Comparison of ENCODE assay signal across 9 cellular contexts in genomic region chr2:219496781-219497494, GRCh38. TPM values are rescaled to one million over a fixed set of nuclear protein-coding genes. Genes with fewer than 3 reads are reported as not detected.
A peak's percentile ranks its signal among the peaks of the same experiment; 100 is the strongest.
DNase-seq lines count a peak whose midpoint lies in the region; ATAC-seq, FAIRE-seq and TF ChIP-seq lines count a peak whose summit lies in the region.
"Had no signal": no experiment of that assay in that cellular context is flagged by ENCODE, and none has a peak within 500 bp of the region (broad histone marks: within the 10 kb centered on the region; RNA-seq: fewer than 3 reads in every experiment).

No MANE protein-coding gene starts in this region.

- in situ Hi-C loops in HepG2 (cut with HindIII; ENCODE audit: extremely low pct_ligation_motif_present, low pct_unique_long_range_greater_than_20kb) = no loop called here

- CTCF ChIA-PET in HepG2 (lab: Yijun Ruan, JAX; ENCODE audit: low intra/inter-chr PET ratio, low total read pairs) = interaction anchor here (3.8 kb wide), 1 partner anchor 33 kb away, joined by 53 read pairs; no protein-coding TSS in a partner anchor

- TF ChIP-seq CTCF in HepG2 (CRISPR knock-in tag; IDR thresholded peaks at IDR 0.05) = no peak
- no peak for TF ChIP-seq CTCF in right lobe of liver (IDR thresholded peaks at IDR 0.05)
- TF ChIP-seq CTCF in colonic mucosa (IDR thresholded peaks at IDR 0.05) = no peak
- TF ChIP-seq CTCF in mucosa of descending colon (IDR thresholded peaks at IDR 0.05) = no peak
- TF ChIP-seq CTCF in upper lobe of right lung (IDR thresholded peaks at IDR 0.05) = no peak

- no peaks in the 10 kb centered on the region for H3K9me3 ChIP-seq in HepG2 (ENCODE audit: low read length)
- H3K9me3 ChIP-seq in right lobe of liver = no peaks in the 10 kb centered on the region
- no peaks in the 10 kb centered on the region for H3K9me3 ChIP-seq in colonic mucosa
- H3K9me3 ChIP-seq in mucosa of descending colon = no peaks in the 10 kb centered on the region
- H3K9me3 ChIP-seq in upper lobe of right lung = no peaks in the 10 kb centered on the region

- H3K4me2 ChIP-seq in HepG2 (ENCODE audit: low read depth, low read length) = peak overlapping the region; percentile 97

- H3K27me3 ChIP-seq in HepG2 (ENCODE audit: control insufficient read depth in 1 of 2, insufficient read depth in 2 of 2, low read length in 2 of 2) (peaks cover 14 to 56% of the 10 kb centered on the region in 2 experiments; a peak in 4 of 5 replicates), right lobe of liver (no peaks in the 10 kb centered on the region), colonic mucosa (peaks cover 27% of the 10 kb centered on the region), upper lobe of right lung (peaks cover 52% of the 10 kb centered on the region)

- H3K9ac ChIP-seq in HepG2 (ENCODE audit: insufficient read depth, low read depth, low read length) = no peak overlapping the region
- H3K9ac ChIP-seq in colonic mucosa (ENCODE audit: low read depth in 2 of 2, low read length in 2 of 2) = peak overlapping the region; percentile 29 to 96

- TF ChIP-seq EP300 in HepG2 (IDR thresholded peaks at IDR 0.05; ENCODE audit: low read depth in 2 of 2, low read length in 2 of 2) (no peak), HepG2 (CRISPR knock-in tag; IDR thresholded peaks at IDR 0.05; ENCODE audit: borderline replicate concordance) (no peak)

- H3K4me1 ChIP-seq in HepG2 (ENCODE audit: insufficient read depth, low read length) (peaks cover 56% of the 10 kb centered on the region), right lobe of liver (peaks cover 0 to 13% (median 3%) of the 10 kb centered on the region in 4 donors), colonic mucosa (no peaks in the 10 kb centered on the region), mucosa of descending colon (ENCODE audit: low read depth) (peaks cover 25% of the 10 kb centered on the region), upper lobe of right lung (peaks cover 21% of the 10 kb centered on the region)

- no peak for FAIRE-seq in HepG2 (lab: Jason Lieb, UNC)
- FAIRE-seq: islet of Langerhans had no signal

- intact Hi-C loops in HepG2 (cut with micrococcal nuclease; ENCODE audit: unreplicated experiment) = loop anchor here (5.0 kb wide), 2 partner anchors 100 to 110 kb away; partner anchors contain the start of genes DNPEP and STK11IP
- intact Hi-C loops in right lobe of liver (cut with DNase I) = no loop called here
- intact Hi-C loops in colonic mucosa (cut with DNase I) = loop anchor here (5.0 kb wide), 1 partner anchor 35 kb away; no protein-coding TSS in a partner anchor
- intact Hi-C loops in mucosa of descending colon (cut with DNase I, micrococcal nuclease) = no loop called here
- intact Hi-C loops in upper lobe of right lung (cut with DNase I) = no loop called here

- POLR2A ChIA-PET in HepG2 (lab: Yijun Ruan, JAX) = interaction anchor here (1.0 to 4.4 kb wide), 10 partner anchors 8 to 109 kb away, joined by 3 to 94 read pairs (median 15); partner anchors contain the start of genes ASIC4, CHPF, DNPEP and STK11IP

- no peak for TF ChIP-seq POLR2A in HepG2 (IDR thresholded peaks at IDR 0.05; ENCODE audit: insufficient read depth in 1 of 2, low read depth in 2 of 2, low read length in 2 of 2)
- TF ChIP-seq POLR2A in right lobe of liver (IDR thresholded peaks at IDR 0.05) = no peak

- H3K36me3 ChIP-seq in HepG2 (replicated peaks in 1 of 2; ENCODE audit: control insufficient read depth in 1 of 2, insufficient read depth in 2 of 2, low read length in 2 of 2) (no peaks in the 10 kb centered on the region), right lobe of liver (no peaks in the 10 kb centered on the region), colonic mucosa (no peaks in the 10 kb centered on the region), mucosa of descending colon (ENCODE audit: low read depth) (no peaks in the 10 kb centered on the region), upper lobe of right lung (no peaks in the 10 kb centered on the region)

- no peak for ATAC-seq in HepG2
- ATAC-seq in right lobe of liver = no peak
- no peak for ATAC-seq in mucosa of descending colon
- no peak for ATAC-seq in upper lobe of right lung
- ATAC-seq in HG03520 (IDR thresholded peaks at IDR 0.05; ENCODE audit: unreplicated experiment) = no peak

- H4K20me1 ChIP-seq in HepG2 (ENCODE audit: insufficient read depth, low read length) = no peaks in the 10 kb centered on the region

- 65% methylated on average over 51 of the region's 65 CpGs for WGBS in HepG2 (ENCODE audit: low lambda C conversion rate)
- 23% methylated on average over 18 of the region's 65 CpGs for WGBS in right lobe of liver (ENCODE audit: insufficient coverage, low coverage, low lambda C conversion rate, missing lambda C conversion rate)

- H3K4me3 ChIP-seq in HepG2 (replicated peaks in 1 of 3; ENCODE audit: insufficient read depth in 1 of 3, low read depth in 2 of 3, low read length in 3 of 3) (peak overlapping the region in 1 of 3 experiments; percentile 93; a peak in 2 of 6 replicates), right lobe of liver (peak overlapping the region in 1 of 3 donors; percentile 83), colonic mucosa (no peak overlapping the region), mucosa of descending colon (no peak overlapping the region), upper lobe of right lung (peak overlapping the region; percentile 90)

- H3K79me2 ChIP-seq in HepG2 (ENCODE audit: insufficient read depth, low read length) = peaks cover 12% of the 10 kb centered on the region

- no TSS peak for BruUV-seq in HepG2 (replicated peaks; lab: Mats Ljungman, UMichigan)

- DNase-seq in HepG2 (ENCODE audit: low spot score) (no peak), right lobe of liver (no peak), colonic mucosa (peak; percentile 31), mucosa of descending colon (peak in 2 of 3 donors; percentile 28 to 57), upper lobe of right lung (no peak), NCI-H2227 treated with DMSO at 0.1 percent for 48 hours (lab: John Stamatoyannopoulos, UW) (no peak), NOMO-1 treated with DMSO at 0.1 percent for 48 hours (lab: John Stamatoyannopoulos, UW; ENCODE audit: unreplicated experiment) (no peak)

- H3K27ac ChIP-seq in HepG2 (ENCODE audit: extremely low read length, insufficient read depth, low read length) = no peak overlapping the region
- no peak overlapping the region for H3K27ac ChIP-seq in right lobe of liver
- H3K27ac ChIP-seq in colonic mucosa = peak overlapping the region; percentile 98
- peak overlapping the region; percentile 89 for H3K27ac ChIP-seq in upper lobe of right lung

- no peak overlapping the region for H2AFZ ChIP-seq in HepG2 (ENCODE audit: low read length)

- no peak for TF ChIP-seq RAD21 in HepG2 (CRISPR knock-in tag; IDR thresholded peaks at IDR 0.05)

RNA-seq across cellular contexts. Expression of gene GMPPA, which starts 1.8 kb away (rescaled TPM):
- total RNA-seq in HepG2 (2016; rRNA removed; fragmentation: Illumina TruSeq; extraction: Trizol) (81.1 and 88.7 TPM in 2 replicates), right lobe of liver (10 to 100 TPM; 21.7 to 54.1 (median 40.2) TPM), colonic mucosa (10 to 100 TPM; 49.7 to 86.1 TPM), mucosa of descending colon (10 to 100 TPM; 33.6 to 52.6 (median 43.6) TPM), upper lobe of right lung (25.3 TPM)
- 41.1 and 50.9 TPM in 2 replicates for total RNA-seq in HepG2 (2016; cell fraction: cytosol; rRNA removed; fragmentation: Illumina TruSeq; extraction: Trizol; ENCODE audit: low read depth)
- total RNA-seq in HepG2 (2016; cell fraction: insoluble cytoplasmic fraction; rRNA removed; fragmentation: Illumina TruSeq; extraction: Trizol) = 81.2 and 82.9 TPM in 2 replicates
- total RNA-seq in HepG2 (2016; cell fraction: membrane; rRNA removed; fragmentation: Illumina TruSeq; extraction: Trizol) = 59.8 and 79.0 TPM in 2 replicates
- 39.6 and 46.3 TPM in 2 replicates for total RNA-seq in HepG2 (2016; cell fraction: nucleus; rRNA removed; fragmentation: Illumina TruSeq; extraction: Trizol)
- 106 and 115 TPM in 2 replicates for polyA plus RNA-seq in HepG2 (2011; rRNA removed)
- polyA plus RNA-seq in HepG2 (2011; cell fraction: cytosol; rRNA removed) = 98.1 and 128 TPM in 2 replicates
- polyA plus RNA-seq in HepG2 (2011; cell fraction: nucleus; rRNA removed) = 123 and 155 TPM in 2 replicates
- polyA plus RNA-seq in HepG2 (2012) = 44.8 and 45.3 TPM in 2 replicates
- 40.7 and 53.5 TPM in 2 replicates for polyA plus RNA-seq in HepG2 (2016; cell fraction: cytosol; fragmentation: Illumina TruSeq; extraction: Trizol; ENCODE audit: low read depth)
- 88.1 and 98.3 TPM in 2 replicates for polyA plus RNA-seq in HepG2 (2016; cell fraction: insoluble cytoplasmic fraction; fragmentation: Illumina TruSeq; extraction: Trizol; ENCODE audit: low read depth)
- polyA plus RNA-seq in HepG2 (2016; cell fraction: membrane; fragmentation: Illumina TruSeq; extraction: Trizol; ENCODE audit: low read depth) = 54.7 and 71.1 TPM in 2 replicates
- 87.2 and 90.5 TPM in 2 replicates for polyA plus RNA-seq in HepG2 (2016; cell fraction: nucleus; fragmentation: Illumina TruSeq; extraction: Trizol; ENCODE audit: insufficient read depth, low read depth)
- 98.5 and 174 TPM in 2 replicates for polyA minus RNA-seq in HepG2 (2011; rRNA and poly(A)+ RNA removed; ENCODE audit: low replicate concordance)
- 43.2 and 68.0 TPM in 2 replicates for polyA minus RNA-seq in HepG2 (2011; cell fraction: cytosol; rRNA and poly(A)+ RNA removed)
- 32.6 and 38.2 TPM in 2 replicates for polyA minus RNA-seq in HepG2 (2011; cell fraction: nucleus; rRNA and poly(A)+ RNA removed)

RNA-seq across cellular contexts. Expression of gene ASIC4, which starts 17.3 kb away (rescaled TPM):
- total RNA-seq in HepG2 (2016; rRNA removed; fragmentation: Illumina TruSeq; extraction: Trizol) (not detected in 2 replicates), right lobe of liver (not detected), colonic mucosa (under 1 TPM in 1 of 2 donors, not detected in 1; 0.12 TPM), mucosa of descending colon (under 1 TPM in 1 of 3 donors, not detected in 2; 0.09 TPM), upper lobe of right lung (0.55 TPM)
- not detected in 2 replicates for total RNA-seq in HepG2 (2016; cell fraction: cytosol; rRNA removed; fragmentation: Illumina TruSeq; extraction: Trizol; ENCODE audit: low read depth)
- not detected in 2 replicates for total RNA-seq in HepG2 (2016; cell fraction: insoluble cytoplasmic fraction; rRNA removed; fragmentation: Illumina TruSeq; extraction: Trizol)
- total RNA-seq in HepG2 (2016; cell fraction: membrane; rRNA removed; fragmentation: Illumina TruSeq; extraction: Trizol) = not detected in 2 replicates
- total RNA-seq in HepG2 (2016; cell fraction: nucleus; rRNA removed; fragmentation: Illumina TruSeq; extraction: Trizol) = not detected in 2 replicates
- polyA plus RNA-seq in HepG2 (2011; rRNA removed) = 0.03 TPM in 2 replicates
- 0.01 TPM in 1 of 2 replicates, not detected in the other for polyA plus RNA-seq in HepG2 (2011; cell fraction: cytosol; rRNA removed)
- 0.23 and 0.24 TPM in 2 replicates for polyA plus RNA-seq in HepG2 (2011; cell fraction: nucleus; rRNA removed)
- polyA plus RNA-seq in HepG2 (2012) = not detected in 2 replicates
- polyA plus RNA-seq in HepG2 (2016; cell fraction: cytosol; fragmentation: Illumina TruSeq; extraction: Trizol; ENCODE audit: low read depth) = not detected in 2 replicates
- not detected in 2 replicates for polyA plus RNA-seq in HepG2 (2016; cell fraction: insoluble cytoplasmic fraction; fragmentation: Illumina TruSeq; extraction: Trizol; ENCODE audit: low read depth)
- not detected in 2 replicates for polyA plus RNA-seq in HepG2 (2016; cell fraction: membrane; fragmentation: Illumina TruSeq; extraction: Trizol; ENCODE audit: low read depth)
- polyA plus RNA-seq in HepG2 (2016; cell fraction: nucleus; fragmentation: Illumina TruSeq; extraction: Trizol; ENCODE audit: insufficient read depth, low read depth) = 0.16 TPM in 1 of 2 replicates, not detected in the other
- 0.06 and 0.07 TPM in 2 replicates for polyA minus RNA-seq in HepG2 (2011; rRNA and poly(A)+ RNA removed; ENCODE audit: low replicate concordance)
- not detected in 2 replicates for polyA minus RNA-seq in HepG2 (2011; cell fraction: cytosol; rRNA and poly(A)+ RNA removed)
- polyA minus RNA-seq in HepG2 (2011; cell fraction: nucleus; rRNA and poly(A)+ RNA removed) = 0.12 and 0.26 TPM in 2 replicates

RNA-seq across cellular contexts. Expression of gene CHPF, which starts 46.7 kb away (rescaled TPM):
- 34.7 and 79.6 TPM in 2 replicates for total RNA-seq in HepG2 (2016; rRNA removed; fragmentation: Illumina TruSeq; extraction: Trizol)
- 21.6 and 22.1 TPM in 2 replicates for total RNA-seq in HepG2 (2016; cell fraction: cytosol; rRNA removed; fragmentation: Illumina TruSeq; extraction: Trizol; ENCODE audit: low read depth)
- 36.0 and 80.8 TPM in 2 replicates for total RNA-seq in HepG2 (2016; cell fraction: insoluble cytoplasmic fraction; rRNA removed; fragmentation: Illumina TruSeq; extraction: Trizol)
- total RNA-seq in HepG2 (2016; cell fraction: membrane; rRNA removed; fragmentation: Illumina TruSeq; extraction: Trizol) = 42.0 and 50.0 TPM in 2 replicates
- total RNA-seq in HepG2 (2016; cell fraction: nucleus; rRNA removed; fragmentation: Illumina TruSeq; extraction: Trizol) = 65.5 and 76.8 TPM in 2 replicates
- polyA plus RNA-seq in HepG2 (2011; rRNA removed) = 111 and 171 TPM in 2 replicates
- 120 and 244 TPM in 2 replicates for polyA plus RNA-seq in HepG2 (2011; cell fraction: cytosol; rRNA removed)
- 203 and 211 TPM in 2 replicates for polyA plus RNA-seq in HepG2 (2011; cell fraction: nucleus; rRNA removed)
- 115 and 161 TPM in 2 replicates for polyA plus RNA-seq in HepG2 (2012)
- polyA plus RNA-seq in HepG2 (2016; cell fraction: cytosol; fragmentation: Illumina TruSeq; extraction: Trizol; ENCODE audit: low read depth) = 21.7 and 22.6 TPM in 2 replicates
- polyA plus RNA-seq in HepG2 (2016; cell fraction: insoluble cytoplasmic fraction; fragmentation: Illumina TruSeq; extraction: Trizol; ENCODE audit: low read depth) = 45.9 and 55.3 TPM in 2 replicates
- polyA plus RNA-seq in HepG2 (2016; cell fraction: membrane; fragmentation: Illumina TruSeq; extraction: Trizol; ENCODE audit: low read depth) = 40.5 and 41.4 TPM in 2 replicates
- polyA plus RNA-seq in HepG2 (2016; cell fraction: nucleus; fragmentation: Illumina TruSeq; extraction: Trizol; ENCODE audit: insufficient read depth, low read depth) = 139 and 143 TPM in 2 replicates
- polyA minus RNA-seq in HepG2 (2011; rRNA and poly(A)+ RNA removed; ENCODE audit: low replicate concordance) = 12.1 and 292 TPM in 2 replicates
- 137 and 143 TPM in 2 replicates for polyA minus RNA-seq in HepG2 (2011; cell fraction: cytosol; rRNA and poly(A)+ RNA removed)
- 45.4 and 47.0 TPM in 2 replicates for polyA minus RNA-seq in HepG2 (2011; cell fraction: nucleus; rRNA and poly(A)+ RNA removed)
- total RNA-seq in right lobe of liver = 100 to 1,000 TPM in 2 of 6 experiments, 10 to 100 TPM in 4; 33.2 to 183 (median 39.6) TPM
- 10 to 100 TPM; 43.1 to 43.5 TPM for total RNA-seq in colonic mucosa
- 10 to 100 TPM; 19.4 to 25.9 (median 20.5) TPM for total RNA-seq in mucosa of descending colon
- total RNA-seq in upper lobe of right lung = 45.3 TPM

RNA-seq across cellular contexts. Expression of gene TMEM198, which starts 46.9 kb away (rescaled TPM):
- total RNA-seq in HepG2 (2016; rRNA removed; fragmentation: Illumina TruSeq; extraction: Trizol) (11.6 and 17.3 TPM in 2 replicates), right lobe of liver (1 to 10 TPM in 5 of 6 experiments, under 1 TPM in 1; 0.68 to 3.2 (median 1.2) TPM), colonic mucosa (1 to 10 TPM; 1.7 to 2.9 TPM), mucosa of descending colon (1 to 10 TPM in 2 of 3 donors, under 1 TPM in 1; 0.69 to 2.7 (median 2.7) TPM), upper lobe of right lung (2.9 TPM)
- total RNA-seq in HepG2 (2016; cell fraction: cytosol; rRNA removed; fragmentation: Illumina TruSeq; extraction: Trizol; ENCODE audit: low read depth) = 12.3 and 16.3 TPM in 2 replicates
- 10.7 and 17.8 TPM in 2 replicates for total RNA-seq in HepG2 (2016; cell fraction: insoluble cytoplasmic fraction; rRNA removed; fragmentation: Illumina TruSeq; extraction: Trizol)
- 26.8 and 32.4 TPM in 2 replicates for total RNA-seq in HepG2 (2016; cell fraction: membrane; rRNA removed; fragmentation: Illumina TruSeq; extraction: Trizol)
- total RNA-seq in HepG2 (2016; cell fraction: nucleus; rRNA removed; fragmentation: Illumina TruSeq; extraction: Trizol) = 9.3 and 11.7 TPM in 2 replicates
- polyA plus RNA-seq in HepG2 (2011; rRNA removed) = 23.5 and 40.8 TPM in 2 replicates
- polyA plus RNA-seq in HepG2 (2011; cell fraction: cytosol; rRNA removed) = 43.6 and 52.1 TPM in 2 replicates
- 61.3 and 68.7 TPM in 2 replicates for polyA plus RNA-seq in HepG2 (2011; cell fraction: nucleus; rRNA removed)
- 41.3 and 49.8 TPM in 2 replicates for polyA plus RNA-seq in HepG2 (2012)
- polyA plus RNA-seq in HepG2 (2016; cell fraction: cytosol; fragmentation: Illumina TruSeq; extraction: Trizol; ENCODE audit: low read depth) = 16.5 and 21.1 TPM in 2 replicates
- 12.8 and 14.5 TPM in 2 replicates for polyA plus RNA-seq in HepG2 (2016; cell fraction: insoluble cytoplasmic fraction; fragmentation: Illumina TruSeq; extraction: Trizol; ENCODE audit: low read depth)
- polyA plus RNA-seq in HepG2 (2016; cell fraction: membrane; fragmentation: Illumina TruSeq; extraction: Trizol; ENCODE audit: low read depth) = 27.9 and 28.1 TPM in 2 replicates
- 17.1 and 19.3 TPM in 2 replicates for polyA plus RNA-seq in HepG2 (2016; cell fraction: nucleus; fragmentation: Illumina TruSeq; extraction: Trizol; ENCODE audit: insufficient read depth, low read depth)
- polyA minus RNA-seq in HepG2 (2011; rRNA and poly(A)+ RNA removed; ENCODE audit: low replicate concordance) = 2.1 and 67.2 TPM in 2 replicates
- polyA minus RNA-seq in HepG2 (2011; cell fraction: cytosol; rRNA and poly(A)+ RNA removed) = 26.3 and 28.6 TPM in 2 replicates
- polyA minus RNA-seq in HepG2 (2011; cell fraction: nucleus; rRNA and poly(A)+ RNA removed) = 12.9 and 13.6 TPM in 2 replicates

Comparison
In these comparisons a context has a peak if more than half of its experiments do, and no peak if none do; other contexts are left out.
1. intact Hi-C loops: an anchor here in HepG2 (5.0 kb wide) and colonic mucosa (5.0 kb wide); none called in right lobe of liver, mucosa of descending colon and upper lobe of right lung.
2. DNase-seq: peak in colonic mucosa (single experiment) and mucosa of descending colon (2 of 3); none in HepG2 (single experiment), right lobe of liver (0 of 3), upper lobe of right lung (single experiment), NCI-H2227 treated with DMSO at 0.1 percent for 48 hours (single experiment) and NOMO-1 treated with DMSO at 0.1 percent for 48 hours (single experiment).
3. H3K27ac ChIP-seq: peak in colonic mucosa (single experiment) and upper lobe of right lung (single experiment); none in HepG2 (single experiment) and right lobe of liver (0 of 3).